Comparison of ENCODE assay signal across 9 cellular contexts in the genomic region with DNA sequence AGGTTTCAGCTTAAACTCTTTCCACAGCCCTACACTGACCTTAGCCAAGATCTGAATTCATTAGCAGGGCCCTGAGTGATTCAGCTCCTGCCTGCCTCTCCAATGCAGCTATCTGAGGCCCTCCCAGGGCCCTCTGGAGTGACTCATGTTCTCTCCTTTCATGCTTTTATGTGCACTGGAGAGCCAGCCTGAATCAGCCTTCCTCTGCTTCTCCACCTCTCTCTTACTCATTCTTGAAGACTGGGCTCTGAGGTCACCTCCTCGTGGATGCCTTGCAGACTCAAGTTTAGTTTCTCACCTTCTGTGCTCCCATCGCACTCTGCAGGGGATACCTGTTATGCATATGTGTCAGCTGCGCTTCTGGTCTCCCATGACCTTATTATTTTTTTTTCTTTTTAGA. TPM values are rescaled to one million over a fixed set of nuclear protein-coding genes. Genes with fewer than 3 reads are reported as not detected.
DNase-seq lines count a peak whose midpoint lies in the region; ATAC-seq and TF ChIP-seq lines count a peak whose summit lies in the region.
"Had no signal": no experiment of that assay in that cellular context is flagged by ENCODE, and none has a peak within 500 bp of the region (broad histone marks: within the 10 kb centered on the region; RNA-seq: fewer than 3 reads in every experiment).

No MANE protein-coding gene starts in this region.

- H3K4me1 Mint-ChIP-seq in GM23338 (peaks cover 18% of the 10 kb centered on the region), T-cell (peaks cover 29 to 34% (median 33%) of the 10 kb centered on the region in 3 donors)

- H3K4me3 ChIP-seq in GM23338 = no peak overlapping the region
- no peak overlapping the region for H3K4me3 ChIP-seq in choroid plexus epithelial cell (ENCODE audit: low read depth, low read length)
- H3K4me3 ChIP-seq in H7 (ENCODE audit: insufficient read depth, low read depth, low read length) = no peak overlapping the region

- peaks cover 12% of the 10 kb centered on the region for H3K4me1 ChIP-seq in GM23338 (ENCODE audit: insufficient read depth)

- no peak overlapping the region for H3K27ac ChIP-seq in GM23338 (ENCODE audit: low read depth)
- H3K27ac ChIP-seq: HL-60 had no signal

- no peaks in the 10 kb centered on the region for H3F3A ChIP-seq in GM23338 (replicated peaks; ENCODE audit: low read depth)

- peaks cover 8% of the 10 kb centered on the region; the same call in 1 of the 2 replicates for H3K9me2 ChIP-seq in GM23338 (ENCODE audit: insufficient read depth)

- ATAC-seq in GM23338 (no peak), T-cell (replicated peaks in 1 of 4) (peak in 3 of 4 experiments; percentile 32 to 55 (median 40)), GM19395 (IDR thresholded peaks at IDR 0.05; ENCODE audit: unreplicated experiment) (no peak)

- peaks cover 14% of the 10 kb centered on the region for H3K79me2 ChIP-seq in GM23338 (replicated peaks; ENCODE audit: insufficient read depth)

- TF ChIP-seq CTCF in GM23338 (conservative IDR thresholded peaks at IDR 0.05; ENCODE audit: low read depth in 2 of 2) = no peak
- no peak for TF ChIP-seq CTCF in choroid plexus epithelial cell (conservative IDR thresholded peaks at IDR 0.05; ENCODE audit: low read depth, low read length)

- peak overlapping the region; percentile 27; the same call in 1 of the 2 replicates for H3K27ac Mint-ChIP-seq in GM23338
- peak overlapping the region; percentile 17 to 78 for H3K27ac Mint-ChIP-seq in T-cell

- POLR2A ChIA-PET in T-cell (lab: Charles Lee) = no interaction called here

- H3K9me3 Mint-ChIP-seq in GM23338 (peaks cover 4% of the 10 kb centered on the region; the same call in 1 of the 3 replicates), T-cell (no peaks in the 10 kb centered on the region)

- CTCF ChIA-PET in T-cell (lab: Charles Lee) = interaction anchor here in 1 of 2 donors (0.6 kb wide), 1 partner anchor 13 kb away, joined by 3 read pairs; no protein-coding TSS in a partner anchor

- H4K20me1 ChIP-seq in GM23338 (replicated peaks; ENCODE audit: insufficient read depth) = no peaks in the 10 kb centered on the region

- DNase-seq in GM23338 (ENCODE audit: low spot score) = no peak
- peak in 1 of 34 experiments; percentile 18 for DNase-seq in T-cell
- peak; percentile 97 for DNase-seq in choroid plexus epithelial cell (ENCODE audit: low read depth)
- peak; percentile 7 to 30 for DNase-seq in stimulated activated CD4-positive, alpha-beta T cell treated with anti-CD3 and anti-CD28 coated beads, Interleukin-15, amount 100 ng/mL, for 1 hour (ENCODE audit: low read depth in 1 of 2, low spot score in 1 of 2)
- no peak for DNase-seq in mucosa of gallbladder (ENCODE audit: low spot score)
- no peak for DNase-seq in H7
- DNase-seq in pons (ENCODE audit: low spot score) = no peak

- H2AFZ ChIP-seq in GM23338 = peak overlapping the region; percentile 32; the same call in 1 of the 2 replicates

- H3K27me3 Mint-ChIP-seq in GM23338 (ENCODE audit: insufficient read depth, low read depth, poor library complexity) (peaks cover 11% of the 10 kb centered on the region), T-cell (no peaks in the 10 kb centered on the region)

- H3K36me3 Mint-ChIP-seq in GM23338 (ENCODE audit: low read depth) = peaks cover 2% of the 10 kb centered on the region; the same call in 1 of the 3 replicates
- H3K36me3 Mint-ChIP-seq in T-cell = peaks cover 6% of the 10 kb centered on the region

- H3K4me3 Mint-ChIP-seq in GM23338 (no peak overlapping the region), T-cell (no peak overlapping the region)

- H3K36me3 ChIP-seq in GM23338 (ENCODE audit: insufficient read depth) (no peaks in the 10 kb centered on the region), H7 (replicated peaks; ENCODE audit: control insufficient read depth, insufficient read depth, low read length) (peaks cover 1% of the 10 kb centered on the region; the same call in 1 of the 2 replicates)

- H3K4me2 ChIP-seq in GM23338 = no peak overlapping the region

- H3K27me3 ChIP-seq in GM23338 (ENCODE audit: insufficient read depth) (no peaks in the 10 kb centered on the region), H7 (ENCODE audit: control insufficient read depth, insufficient read depth, low read length) (no peaks in the 10 kb centered on the region; the same call in 1 of the 2 replicates)

TF ChIP-seq in GM23338, 12 proteins besides CTCF, POLR2A, EP300 and RAD21 (continues in another document):
- TF ChIP-seq EZH2phosphoT487 (IDR thresholded peaks at IDR 0.05; ENCODE audit: unreplicated experiment) = no peak
- TF ChIP-seq EZH2 (IDR thresholded peaks at IDR 0.05; ENCODE audit: low read depth, unreplicated experiment) = no peak
- TF ChIP-seq, protein P1, sequence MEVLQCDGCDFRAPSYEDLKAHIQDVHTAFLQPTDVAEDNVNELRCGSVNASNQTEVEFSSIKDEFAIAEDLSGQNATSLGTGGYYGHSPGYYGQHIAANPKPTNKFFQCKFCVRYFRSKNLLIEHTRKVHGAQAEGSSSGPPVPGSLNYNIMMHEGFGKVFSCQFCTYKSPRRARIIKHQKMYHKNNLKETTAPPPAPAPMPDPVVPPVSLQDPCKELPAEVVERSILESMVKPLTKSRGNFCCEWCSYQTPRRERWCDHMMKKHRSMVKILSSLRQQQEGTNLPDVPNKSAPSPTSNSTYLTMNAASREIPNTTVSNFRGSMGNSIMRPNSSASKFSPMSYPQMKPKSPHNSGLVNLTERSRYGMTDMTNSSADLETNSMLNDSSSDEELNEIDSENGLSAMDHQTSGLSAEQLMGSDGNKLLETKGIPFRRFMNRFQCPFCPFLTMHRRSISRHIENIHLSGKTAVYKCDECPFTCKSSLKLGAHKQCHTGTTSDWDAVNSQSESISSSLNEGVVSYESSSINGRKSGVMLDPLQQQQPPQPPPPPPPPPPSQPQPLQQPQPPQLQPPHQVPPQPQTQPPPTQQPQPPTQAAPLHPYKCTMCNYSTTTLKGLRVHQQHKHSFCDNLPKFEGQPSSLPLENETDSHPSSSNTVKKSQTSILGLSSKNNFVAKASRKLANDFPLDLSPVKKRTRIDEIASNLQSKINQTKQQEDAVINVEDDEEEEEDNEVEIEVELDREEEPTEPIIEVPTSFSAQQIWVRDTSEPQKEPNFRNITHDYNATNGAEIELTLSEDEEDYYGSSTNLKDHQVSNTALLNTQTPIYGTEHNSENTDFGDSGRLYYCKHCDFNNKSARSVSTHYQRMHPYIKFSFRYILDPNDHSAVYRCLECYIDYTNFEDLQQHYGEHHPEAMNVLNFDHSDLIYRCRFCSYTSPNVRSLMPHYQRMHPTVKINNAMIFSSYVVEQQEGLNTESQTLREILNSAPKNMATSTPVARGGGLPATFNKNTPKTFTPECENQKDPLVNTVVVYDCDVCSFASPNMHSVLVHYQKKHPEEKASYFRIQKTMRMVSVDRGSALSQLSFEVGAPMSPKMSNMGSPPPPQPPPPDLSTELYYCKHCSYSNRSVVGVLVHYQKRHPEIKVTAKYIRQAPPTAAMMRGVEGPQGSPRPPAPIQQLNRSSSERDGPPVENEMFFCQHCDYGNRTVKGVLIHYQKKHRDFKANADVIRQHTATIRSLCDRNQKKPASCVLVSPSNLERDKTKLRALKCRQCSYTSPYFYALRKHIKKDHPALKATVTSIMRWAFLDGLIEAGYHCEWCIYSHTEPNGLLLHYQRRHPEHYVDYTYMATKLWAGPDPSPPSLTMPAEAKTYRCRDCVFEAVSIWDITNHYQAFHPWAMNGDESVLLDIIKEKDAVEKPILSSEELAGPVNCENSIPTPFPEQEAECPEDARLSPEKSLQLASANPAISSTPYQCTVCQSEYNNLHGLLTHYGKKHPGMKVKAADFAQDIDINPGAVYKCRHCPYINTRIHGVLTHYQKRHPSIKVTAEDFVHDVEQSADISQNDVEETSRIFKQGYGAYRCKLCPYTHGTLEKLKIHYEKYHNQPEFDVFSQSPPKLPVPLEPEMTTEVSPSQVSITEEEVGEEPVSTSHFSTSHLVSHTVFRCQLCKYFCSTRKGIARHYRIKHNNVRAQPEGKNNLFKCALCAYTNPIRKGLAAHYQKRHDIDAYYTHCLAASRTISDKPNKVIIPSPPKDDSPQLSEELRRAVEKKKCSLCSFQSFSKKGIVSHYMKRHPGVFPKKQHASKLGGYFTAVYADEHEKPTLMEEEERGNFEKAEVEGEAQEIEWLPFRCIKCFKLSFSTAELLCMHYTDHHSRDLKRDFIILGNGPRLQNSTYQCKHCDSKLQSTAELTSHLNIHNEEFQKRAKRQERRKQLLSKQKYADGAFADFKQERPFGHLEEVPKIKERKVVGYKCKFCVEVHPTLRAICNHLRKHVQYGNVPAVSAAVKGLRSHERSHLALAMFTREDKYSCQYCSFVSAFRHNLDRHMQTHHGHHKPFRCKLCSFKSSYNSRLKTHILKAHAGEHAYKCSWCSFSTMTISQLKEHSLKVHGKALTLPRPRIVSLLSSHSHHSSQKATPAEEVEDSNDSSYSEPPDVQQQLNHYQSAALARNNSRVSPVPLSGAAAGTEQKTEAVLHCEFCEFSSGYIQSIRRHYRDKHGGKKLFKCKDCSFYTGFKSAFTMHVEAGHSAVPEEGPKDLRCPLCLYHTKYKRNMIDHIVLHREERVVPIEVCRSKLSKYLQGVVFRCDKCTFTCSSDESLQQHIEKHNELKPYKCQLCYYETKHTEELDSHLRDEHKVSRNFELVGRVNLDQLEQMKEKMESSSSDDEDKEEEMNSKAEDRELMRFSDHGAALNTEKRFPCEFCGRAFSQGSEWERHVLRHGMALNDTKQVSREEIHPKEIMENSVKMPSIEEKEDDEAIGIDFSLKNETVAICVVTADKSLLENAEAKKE (CRISPR knock-in tag; IDR thresholded peaks at IDR 0.05) = no peak
- TF ChIP-seq JUNB (IDR thresholded peaks at IDR 0.05; ENCODE audit: unreplicated experiment) = no peak
- TF ChIP-seq ZNF331 (CRISPR knock-in tag; IDR thresholded peaks at IDR 0.05; ENCODE audit: low read depth) = no peak
- TF ChIP-seq, protein P2, sequence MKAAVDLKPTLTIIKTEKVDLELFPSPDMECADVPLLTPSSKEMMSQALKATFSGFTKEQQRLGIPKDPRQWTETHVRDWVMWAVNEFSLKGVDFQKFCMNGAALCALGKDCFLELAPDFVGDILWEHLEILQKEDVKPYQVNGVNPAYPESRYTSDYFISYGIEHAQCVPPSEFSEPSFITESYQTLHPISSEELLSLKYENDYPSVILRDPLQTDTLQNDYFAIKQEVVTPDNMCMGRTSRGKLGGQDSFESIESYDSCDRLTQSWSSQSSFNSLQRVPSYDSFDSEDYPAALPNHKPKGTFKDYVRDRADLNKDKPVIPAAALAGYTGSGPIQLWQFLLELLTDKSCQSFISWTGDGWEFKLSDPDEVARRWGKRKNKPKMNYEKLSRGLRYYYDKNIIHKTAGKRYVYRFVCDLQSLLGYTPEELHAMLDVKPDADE (IDR thresholded peaks at IDR 0.05) = no peak
- TF ChIP-seq ZNF114 (CRISPR knock-in tag; IDR thresholded peaks at IDR 0.05) = no peak
- TF ChIP-seq STAT1 (IDR thresholded peaks at IDR 0.05; ENCODE audit: unreplicated experiment) = no peak
- no peak for TF ChIP-seq NANOG (IDR thresholded peaks at IDR 0.05; ENCODE audit: borderline replicate concordance)

RNA-seq across cellular contexts. Expression of a gene that starts 3.1 kb away (rescaled TPM):
- total RNA-seq in GM23338 (2014; rRNA removed; shearing (Covaris generic)) = 36.8 and 40.6 TPM in 2 replicates
- polyA plus RNA-seq in GM23338 (2016; fragmentation: Nextera tagmentation; extraction: Ambion mirVana) = 285 and 317 TPM in 2 replicates
- 100 to 1,000 TPM in 3 of 5 donors, 10 to 100 TPM in 2; 54.0 to 150 (median 113) TPM for total RNA-seq in T-cell
- total RNA-seq in mucosa of gallbladder = 115 TPM
- 82.3 and 83.2 TPM in 2 replicates for total RNA-seq in H7 (2014; rRNA removed; shearing (Covaris generic))

Comparison
In these comparisons a context has a peak if more than half of its experiments do, and no peak if none do; other contexts are left out.
1. ATAC-seq: peak in T-cell (3 of 4); none in GM23338 (single experiment) and GM19395 (single experiment).
2. DNase-seq: peak in choroid plexus epithelial cell (single experiment) and stimulated activated CD4-positive, alpha-beta T cell treated with anti-CD3 and anti-CD28 coated beads, Interleukin-15, amount 100 ng/mL, for 1 hour (2 of 2); none in GM23338 (single experiment), mucosa of gallbladder (single experiment), H7 (single experiment) and pons (single experiment).